1 cellular context compared by ENCODE assay signal in genomic region chr2:219178377-219179175, GRCh38.
TF ChIP-seq lines count a peak whose summit lies in the region.

No MANE protein-coding gene starts in this region.

TF ChIP-seq in A549, 52 proteins besides CTCF, POLR2A, EP300 and RAD21 (continued from another document):
- TF ChIP-seq REST (IDR thresholded peaks at IDR 0.05): no peak
